1 cellular context compared by ENCODE assay signal in genomic region chr17:1720856-1721386, GRCh38.
TF ChIP-seq lines count a peak whose summit lies in the region.

No MANE protein-coding gene starts in this region.

TF ChIP-seq in HepG2, 621 proteins besides CTCF, POLR2A, EP300 and RAD21 (continued from another document):
- TF ChIP-seq MED1 (CRISPR knock-in tag; IDR thresholded peaks at IDR 0.05) (peak; percentile 27; the same call in 1 of the 2 replicates), ZFP41 (CRISPR knock-in tag; IDR thresholded peaks at IDR 0.05; ENCODE audit: borderline replicate concordance) (no peak), FOXP4 (CRISPR knock-in tag; IDR thresholded peaks at IDR 0.05) (0 out of 2 replicates have a peak, but pooled peaks have one; percentile 11), ELF3 (CRISPR knock-in tag; IDR thresholded peaks at IDR 0.05) (no peak), REPIN1 (CRISPR knock-in tag; IDR thresholded peaks at IDR 0.05; ENCODE audit: borderline replicate concordance, low read depth) (no peak), ZFYVE20 (CRISPR knock-in tag; IDR thresholded peaks at IDR 0.05; ENCODE audit: borderline replicate concordance, low read depth) (no peak), ISX (CRISPR knock-in tag; conservative IDR thresholded peaks at IDR 0.05) (no peak), XBP1 (CRISPR knock-in tag; IDR thresholded peaks at IDR 0.05) (no peak), GPBP1L1 (CRISPR knock-in tag; IDR thresholded peaks at IDR 0.05) (no peak), SIN3A (IDR thresholded peaks at IDR 0.05; ENCODE audit: borderline replicate concordance, low read depth, low read length) (no peak), PRDM4 (CRISPR knock-in tag; IDR thresholded peaks at IDR 0.05; ENCODE audit: borderline replicate concordance) (no peak), NR3C1 (CRISPR knock-in tag; IDR thresholded peaks at IDR 0.05) (no peak), ZBTB10 (CRISPR knock-in tag; IDR thresholded peaks at IDR 0.05; ENCODE audit: borderline replicate concordance) (no peak), CEBPG (CRISPR knock-in tag; IDR thresholded peaks at IDR 0.05) (peak; percentile 7; the same call in 1 of the 2 replicates), MAZ (IDR thresholded peaks at IDR 0.05; ENCODE audit: borderline replicate concordance, low read depth, low read length) (no peak), MAZ (CRISPR knock-in tag; IDR thresholded peaks at IDR 0.05; ENCODE audit: low read depth) (no peak), ZNF10 (CRISPR knock-in tag; IDR thresholded peaks at IDR 0.05; ENCODE audit: borderline replicate concordance, low read depth) (no peak), ZMYM3 (CRISPR knock-in tag; IDR thresholded peaks at IDR 0.05) (peak; percentile 39; the same call in 1 of the 2 replicates), ZNF552 (CRISPR knock-in tag; IDR thresholded peaks at IDR 0.05; ENCODE audit: borderline replicate concordance) (no peak), ZNF280B (CRISPR knock-in tag; IDR thresholded peaks at IDR 0.05; ENCODE audit: borderline replicate concordance) (no peak), GRHL1 (CRISPR knock-in tag; conservative IDR thresholded peaks at IDR 0.05) (no peak), ZNF629 (CRISPR knock-in tag; conservative IDR thresholded peaks at IDR 0.05) (peak; percentile 82), E2F2 (CRISPR knock-in tag; IDR thresholded peaks at IDR 0.05; ENCODE audit: borderline replicate concordance) (no peak), GATAD2A (CRISPR knock-in tag; IDR thresholded peaks at IDR 0.05) (peak; percentile 55; the same call in 1 of the 2 replicates), ZNF251 (CRISPR knock-in tag; IDR thresholded peaks at IDR 0.05) (no peak), FOSL2 (CRISPR knock-in tag; IDR thresholded peaks at IDR 0.05) (0 out of 2 replicates have a peak, but pooled peaks have one; percentile 27), ZNF441 (CRISPR knock-in tag; IDR thresholded peaks at IDR 0.05; ENCODE audit: borderline replicate concordance) (no peak), ZNF501 (CRISPR knock-in tag; IDR thresholded peaks at IDR 0.05) (0 out of 2 replicates have a peak, but pooled peaks have one; percentile 45), MXD4 (CRISPR knock-in tag; IDR thresholded peaks at IDR 0.05) (no peak)
